ENCODE assay signal across 8 cellular contexts in the genomic region with DNA sequence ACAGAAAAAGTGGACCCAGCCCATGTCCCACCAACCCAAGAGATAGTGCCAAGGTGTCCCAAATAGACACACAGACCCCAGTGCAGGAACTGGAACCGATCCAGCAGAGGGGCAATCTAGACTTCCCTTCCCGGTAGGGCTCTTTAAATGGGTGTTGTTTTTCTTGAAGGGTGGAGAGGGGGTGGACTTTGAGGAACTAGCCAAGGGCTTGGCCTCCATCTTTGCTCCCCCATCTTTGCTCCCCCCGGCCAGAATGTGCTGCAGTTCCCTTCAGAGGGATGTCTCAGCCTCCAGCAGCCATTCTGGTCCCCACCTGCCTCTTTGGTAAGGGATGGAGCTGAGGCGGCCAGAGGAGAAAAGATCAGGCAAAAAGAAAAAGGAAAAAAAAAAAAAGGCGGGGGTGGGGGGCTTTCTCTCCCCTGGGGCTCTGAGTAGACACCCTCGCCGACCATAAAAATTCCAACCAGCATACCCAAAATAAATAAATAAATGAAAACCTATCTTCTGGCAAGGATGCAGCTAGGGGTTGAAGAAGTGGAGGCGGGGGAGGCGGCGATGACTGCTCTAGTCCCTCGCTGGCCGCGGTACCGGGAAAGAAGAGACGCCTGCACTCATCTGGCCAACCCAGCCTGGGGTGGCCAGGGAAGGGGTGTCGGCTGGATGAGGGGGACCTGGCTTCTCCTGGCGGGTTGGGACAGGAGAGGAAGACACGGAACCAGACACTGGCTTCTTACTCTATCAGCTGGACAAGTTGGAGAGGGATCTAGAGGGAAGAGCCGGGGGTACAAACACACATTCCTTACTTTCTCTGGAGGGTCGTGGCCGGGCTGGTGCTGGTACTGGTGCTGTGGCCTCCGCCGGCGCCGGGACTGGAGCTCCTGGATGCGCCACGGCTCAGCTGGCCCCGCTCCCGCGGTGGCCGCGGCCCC. TPM values are rescaled to one million over a fixed set of nuclear protein-coding genes. Genes with fewer than 3 reads are reported as not detected.
DNase-seq lines count a peak whose midpoint lies in the region; FAIRE-seq and TF ChIP-seq lines count a peak whose summit lies in the region.

No MANE protein-coding gene starts in this region.

- no peaks in the 10 kb centered on the region for H3K36me3 ChIP-seq in kidney (ENCODE audit: control insufficient read depth in 1 of 2, insufficient read depth in 2 of 2, low read length in 2 of 2)
- H3K36me3 ChIP-seq in stomach: no peaks in the 10 kb centered on the region

- in situ Hi-C loops in GM13976 (cut with MboI; ENCODE audit: low sequenced_read_pairs, unreplicated experiment): no loop called here

- WGBS in stomach, 5 donors: 3 to 8% (median 5%) methylated on average over 16 to 32 of the region's 32 CpGs

- H3K4me1 Mint-ChIP-seq in activated naive CD8-positive, alpha-beta T cell (ENCODE audit: low read depth): peaks cover 10% of the 10 kb centered on the region

- no peaks in the 10 kb centered on the region for H3K9me3 ChIP-seq in kidney (ENCODE audit: control insufficient read depth in 1 of 2, low read length in 2 of 2)
- H3K9me3 ChIP-seq in stomach: no peaks in the 10 kb centered on the region

- H3K27me3 Mint-ChIP-seq in activated naive CD8-positive, alpha-beta T cell: peaks cover 17% of the 10 kb centered on the region

- H3K4me3 ChIP-seq in kidney (ENCODE audit: low read length in 2 of 2): peak overlapping the region; percentile 42 to 66
- H3K4me3 ChIP-seq in stomach: peak overlapping the region; percentile 54 to 70 (median 62)

- H3K36me3 Mint-ChIP-seq in activated naive CD8-positive, alpha-beta T cell: no peaks in the 10 kb centered on the region

- peaks cover 0 to 8% of the 10 kb centered on the region in 2 donors for H3K4me1 ChIP-seq in kidney (ENCODE audit: control insufficient read depth in 1 of 2, insufficient read depth in 1 of 2, low read depth in 1 of 2, low read length in 2 of 2)
- peaks cover 6 to 46% (median 33%) of the 10 kb centered on the region in 4 donors for H3K4me1 ChIP-seq in stomach

- CTCF ChIA-PET in HEK293T (lab: Yijun Ruan, JAX): interaction anchor here (0.5 to 4.6 kb wide), 7 partner anchors 10 to 162 kb away, joined by 3 to 24 read pairs (median 6); no protein-coding TSS in a partner anchor

- intact Hi-C loops in kidney (cut with DNase I): loop anchor here (10.0 kb wide), 1 partner anchor 125 kb away; no protein-coding TSS in a partner anchor
- intact Hi-C loops in stomach (cut with DNase I; ENCODE audit: low total_unique reads): loop anchor here (10.0 kb wide), 1 partner anchor 115 kb away; the partner anchor contains the start of gene HSD17B10

- H3K4me3 Mint-ChIP-seq in activated naive CD8-positive, alpha-beta T cell: peak overlapping the region; percentile 83

- peaks cover 6 to 50% (median 24%) of the 10 kb centered on the region in 3 donors for H3K27me3 ChIP-seq in stomach

- FAIRE-seq in kidney (lab: Jason Lieb, UNC): no peak

- peak; percentile 4 for DNase-seq in NCI-H748 (lab: John Stamatoyannopoulos, UW; ENCODE audit: unreplicated experiment)
- DNase-seq in NCI-H748 treated with DMSO at 0.1 percent for 48 hours (lab: John Stamatoyannopoulos, UW): no peak
- no peak for DNase-seq in kidney
- DNase-seq in stomach: no peak
- no peak for DNase-seq in activated gamma-delta T cell (lab: John Stamatoyannopoulos, UW)
- DNase-seq in HEK293T (ENCODE audit: extremely low spot score): no peak
- DNase-seq in GM13976 (ENCODE audit: low spot score): no peak

- H3K27ac ChIP-seq in kidney (ENCODE audit: low read depth in 2 of 2, low read length in 2 of 2) (no peak overlapping the region), stomach (no peak overlapping the region)

- TF ChIP-seq CTCF in kidney (IDR thresholded peaks at IDR 0.05; ENCODE audit: borderline replicate concordance, extremely low read depth, insufficient read depth): no peak
- TF ChIP-seq CTCF in stomach (IDR thresholded peaks at IDR 0.05): no peak
- no peak for TF ChIP-seq CTCF in GM13976 (IDR thresholded peaks at IDR 0.05; ENCODE audit: borderline replicate concordance, control extremely low read depth, extremely low read depth, insufficient read depth, missing control alignments)

- no peak for TF ChIP-seq POLR2A in stomach (IDR thresholded peaks at IDR 0.05)

- POLR2A ChIA-PET in HEK293T (lab: Yijun Ruan, JAX): interaction anchor here (1.0 to 3.9 kb wide), 3 partner anchors 94 to 122 kb away, joined by 3 to 22 read pairs (median 3); partner anchors contain the start of genes RIBC1 and SMC1A

- H3K27ac Mint-ChIP-seq in activated naive CD8-positive, alpha-beta T cell: no peak overlapping the region

- H3K9ac ChIP-seq in kidney (ENCODE audit: low read length in 2 of 2): no peak overlapping the region

- TF ChIP-seq EP300 in stomach (IDR thresholded peaks at IDR 0.05): no peak

- H3K9me3 Mint-ChIP-seq in activated naive CD8-positive, alpha-beta T cell (ENCODE audit: low read depth): no peaks in the 10 kb centered on the region

TF ChIP-seq in HEK293T, 16 proteins besides CTCF, POLR2A, EP300 and RAD21:
- TF ChIP-seq BHLHE40 (IDR thresholded peaks at IDR 0.05; ENCODE audit: borderline replicate concordance) (no peak), NFRKB (IDR thresholded peaks at IDR 0.05) (no peak), ELF4 (IDR thresholded peaks at IDR 0.05) (no peak), TARDBP (IDR thresholded peaks at IDR 0.05) (no peak), FOXM1 (IDR thresholded peaks at IDR 0.05; ENCODE audit: borderline replicate concordance) (no peak), ZNF384 (IDR thresholded peaks at IDR 0.05) (no peak), CTBP1 (IDR thresholded peaks at IDR 0.05; ENCODE audit: borderline replicate concordance) (no peak), L3MBTL2 (conservative IDR thresholded peaks at IDR 0.05) (no peak), LEF1 (IDR thresholded peaks at IDR 0.05; ENCODE audit: borderline replicate concordance) (no peak), FOXK2 (IDR thresholded peaks at IDR 0.05) (no peak), SP1 (IDR thresholded peaks at IDR 0.05) (no peak), ARNT (IDR thresholded peaks at IDR 0.05) (no peak), HDGF (IDR thresholded peaks at IDR 0.05; ENCODE audit: borderline replicate concordance) (no peak)

RNA-seq across cellular contexts. Expression of gene IQSEC2, which starts 38.5 kb away (rescaled TPM):
- total RNA-seq in kidney (20.9 TPM), stomach (10 to 100 TPM in 3 of 5 donors, 1 to 10 TPM in 2; 2.9 to 22.3 (median 15.9) TPM)
- polyA plus RNA-seq in kidney (ENCODE audit: insufficient read depth, low read depth, low replicate concordance) (56.2 TPM), stomach (10 to 100 TPM; 16.1 to 26.0 (median 16.5) TPM)
